In the genomic region with DNA sequence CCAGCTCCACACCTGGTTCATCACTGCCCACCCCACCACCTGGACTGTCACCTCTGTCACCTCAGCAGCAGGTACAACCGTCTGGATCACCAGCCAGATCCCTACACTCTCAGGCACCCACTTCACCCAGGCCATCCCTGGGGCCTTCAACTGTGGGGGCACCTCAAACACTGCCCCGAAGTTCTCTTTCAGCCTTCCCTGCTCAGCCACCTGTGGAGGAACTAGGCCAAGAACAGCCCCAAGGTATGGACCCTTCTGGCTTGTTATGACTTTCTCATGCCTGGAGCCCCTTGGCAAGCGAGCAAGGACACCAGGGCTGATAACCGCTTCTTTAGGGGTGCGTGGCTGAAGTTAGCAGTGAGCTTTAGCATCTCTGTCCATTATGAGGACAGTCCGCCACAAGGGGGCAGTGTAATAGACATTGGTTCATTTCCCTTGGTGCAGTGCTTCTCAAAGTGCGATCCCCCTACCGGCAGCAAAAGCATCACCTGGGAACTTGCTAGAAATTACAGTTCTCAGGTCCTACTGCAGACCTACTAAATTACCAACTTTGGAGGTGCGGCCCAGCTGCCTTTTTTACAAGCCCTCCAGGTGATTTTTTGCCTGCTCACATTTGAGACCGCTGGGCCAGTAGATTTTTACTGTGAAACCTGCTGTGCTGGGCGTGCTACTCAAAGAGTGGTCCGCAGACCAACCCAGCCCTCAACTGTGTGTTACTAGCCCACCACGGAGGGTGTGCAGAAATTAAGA, we compare ENCODE assay signal across 1 cellular context.
TF ChIP-seq lines count a peak whose summit lies in the region.

No MANE protein-coding gene starts in this region.

TF ChIP-seq in HepG2, 621 proteins besides CTCF, POLR2A, EP300 and RAD21 (continued from another document and continues in another):
- TF ChIP-seq, protein P1, sequence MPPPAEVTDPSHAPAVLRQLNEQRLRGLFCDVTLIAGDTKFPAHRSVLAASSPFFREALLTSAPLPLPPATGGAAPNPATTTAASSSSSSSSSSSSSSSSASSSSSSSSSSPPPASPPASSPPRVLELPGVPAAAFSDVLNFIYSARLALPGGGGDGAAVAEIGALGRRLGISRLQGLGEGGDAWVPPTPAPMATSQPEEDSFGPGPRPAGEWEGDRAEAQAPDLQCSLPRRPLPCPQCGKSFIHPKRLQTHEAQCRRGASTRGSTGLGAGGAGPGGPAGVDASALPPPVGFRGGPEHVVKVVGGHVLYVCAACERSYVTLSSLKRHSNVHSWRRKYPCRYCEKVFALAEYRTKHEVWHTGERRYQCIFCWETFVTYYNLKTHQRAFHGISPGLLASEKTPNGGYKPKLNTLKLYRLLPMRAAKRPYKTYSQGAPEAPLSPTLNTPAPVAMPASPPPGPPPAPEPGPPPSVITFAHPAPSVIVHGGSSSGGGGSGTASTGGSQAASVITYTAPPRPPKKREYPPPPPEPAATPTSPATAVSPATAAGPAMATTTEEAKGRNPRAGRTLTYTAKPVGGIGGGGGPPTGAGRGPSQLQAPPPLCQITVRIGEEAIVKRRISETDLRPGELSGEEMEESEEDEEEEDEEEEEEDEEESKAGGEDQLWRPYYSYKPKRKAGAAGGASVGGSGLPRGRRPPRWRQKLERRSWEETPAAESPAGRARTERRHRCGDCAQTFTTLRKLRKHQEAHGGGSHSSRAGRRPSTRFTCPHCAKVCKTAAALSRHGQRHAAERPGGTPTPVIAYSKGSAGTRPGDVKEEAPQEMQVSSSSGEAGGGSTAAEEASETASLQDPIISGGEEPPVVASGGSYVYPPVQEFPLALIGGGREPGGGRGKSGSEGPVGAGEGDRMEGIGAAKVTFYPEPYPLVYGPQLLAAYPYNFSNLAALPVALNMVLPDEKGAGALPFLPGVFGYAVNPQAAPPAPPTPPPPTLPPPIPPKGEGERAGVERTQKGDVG (CRISPR knock-in tag; IDR thresholded peaks at IDR 0.05; ENCODE audit: borderline replicate concordance) = no peak
- TF ChIP-seq SSRP1 (CRISPR knock-in tag; IDR thresholded peaks at IDR 0.05) (peak; percentile 70; the same call in 1 of the 2 replicates), ZNF678 (CRISPR knock-in tag; IDR thresholded peaks at IDR 0.05) (no peak), SCMH1 (CRISPR knock-in tag; IDR thresholded peaks at IDR 0.05; ENCODE audit: borderline replicate concordance) (no peak), ZNF251 (CRISPR knock-in tag; IDR thresholded peaks at IDR 0.05) (no peak), SMAD3 (CRISPR knock-in tag; IDR thresholded peaks at IDR 0.05) (peak; percentile 93; the same call in 1 of the 2 replicates), ZNF432 (CRISPR knock-in tag; IDR thresholded peaks at IDR 0.05; ENCODE audit: borderline replicate concordance) (no peak), ZNF614 (CRISPR knock-in tag; IDR thresholded peaks at IDR 0.05; ENCODE audit: borderline replicate concordance) (peak; percentile 55; the same call in 1 of the 2 replicates), ZNF382 (CRISPR knock-in tag; IDR thresholded peaks at IDR 0.05; ENCODE audit: borderline replicate concordance) (no peak), REXO4 (CRISPR knock-in tag; IDR thresholded peaks at IDR 0.05; ENCODE audit: borderline replicate concordance) (no peak), NONO (IDR thresholded peaks at IDR 0.05) (no peak), NONO (CRISPR knock-in tag; conservative IDR thresholded peaks at IDR 0.05) (0 out of 2 replicates have a peak, but pooled peaks have one; percentile 21), CCDC6 (CRISPR knock-in tag; IDR thresholded peaks at IDR 0.05) (no peak), TOE1 (CRISPR knock-in tag; IDR thresholded peaks at IDR 0.05) (no peak), SIX4 (CRISPR knock-in tag; IDR thresholded peaks at IDR 0.05) (no peak), IRF2 (CRISPR knock-in tag; IDR thresholded peaks at IDR 0.05) (peak; percentile 45; the same call in 1 of the 2 replicates), SRSF9 (IDR thresholded peaks at IDR 0.05; ENCODE audit: borderline replicate concordance, insufficient read depth, low read depth, low read length, poor library complexity, severe bottlenecking) (no peak), ZNF652 (CRISPR knock-in tag; IDR thresholded peaks at IDR 0.05; ENCODE audit: borderline replicate concordance, low read depth) (no peak), ZNF883 (CRISPR knock-in tag; IDR thresholded peaks at IDR 0.05; ENCODE audit: not compliant biosample characterization) (no peak)
- TF ChIP-seq, protein P2, sequence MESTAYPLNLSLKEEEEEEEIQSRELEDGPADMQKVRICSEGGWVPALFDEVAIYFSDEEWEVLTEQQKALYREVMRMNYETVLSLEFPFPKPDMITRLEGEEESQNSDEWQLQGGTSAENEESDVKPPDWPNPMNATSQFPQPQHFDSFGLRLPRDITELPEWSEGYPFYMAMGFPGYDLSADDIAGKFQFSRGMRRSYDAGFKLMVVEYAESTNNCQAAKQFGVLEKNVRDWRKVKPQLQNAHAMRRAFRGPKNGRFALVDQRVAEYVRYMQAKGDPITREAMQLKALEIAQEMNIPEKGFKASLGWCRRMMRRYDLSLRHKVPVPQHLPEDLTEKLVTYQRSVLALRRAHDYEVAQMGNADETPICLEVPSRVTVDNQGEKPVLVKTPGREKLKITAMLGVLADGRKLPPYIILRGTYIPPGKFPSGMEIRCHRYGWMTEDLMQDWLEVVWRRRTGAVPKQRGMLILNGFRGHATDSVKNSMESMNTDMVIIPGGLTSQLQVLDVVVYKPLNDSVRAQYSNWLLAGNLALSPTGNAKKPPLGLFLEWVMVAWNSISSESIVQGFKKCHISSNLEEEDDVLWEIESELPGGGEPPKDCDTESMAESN (CRISPR knock-in tag; conservative IDR thresholded peaks at IDR 0.05) = no peak
- TF ChIP-seq, protein P3, sequence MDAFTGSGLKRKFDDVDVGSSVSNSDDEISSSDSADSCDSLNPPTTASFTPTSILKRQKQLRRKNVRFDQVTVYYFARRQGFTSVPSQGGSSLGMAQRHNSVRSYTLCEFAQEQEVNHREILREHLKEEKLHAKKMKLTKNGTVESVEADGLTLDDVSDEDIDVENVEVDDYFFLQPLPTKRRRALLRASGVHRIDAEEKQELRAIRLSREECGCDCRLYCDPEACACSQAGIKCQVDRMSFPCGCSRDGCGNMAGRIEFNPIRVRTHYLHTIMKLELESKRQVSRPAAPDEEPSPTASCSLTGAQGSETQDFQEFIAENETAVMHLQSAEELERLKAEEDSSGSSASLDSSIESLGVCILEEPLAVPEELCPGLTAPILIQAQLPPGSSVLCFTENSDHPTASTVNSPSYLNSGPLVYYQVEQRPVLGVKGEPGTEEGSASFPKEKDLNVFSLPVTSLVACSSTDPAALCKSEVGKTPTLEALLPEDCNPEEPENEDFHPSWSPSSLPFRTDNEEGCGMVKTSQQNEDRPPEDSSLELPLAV (CRISPR knock-in tag; conservative IDR thresholded peaks at IDR 0.05; ENCODE audit: low read depth) = no peak
- TF ChIP-seq, protein P4, sequence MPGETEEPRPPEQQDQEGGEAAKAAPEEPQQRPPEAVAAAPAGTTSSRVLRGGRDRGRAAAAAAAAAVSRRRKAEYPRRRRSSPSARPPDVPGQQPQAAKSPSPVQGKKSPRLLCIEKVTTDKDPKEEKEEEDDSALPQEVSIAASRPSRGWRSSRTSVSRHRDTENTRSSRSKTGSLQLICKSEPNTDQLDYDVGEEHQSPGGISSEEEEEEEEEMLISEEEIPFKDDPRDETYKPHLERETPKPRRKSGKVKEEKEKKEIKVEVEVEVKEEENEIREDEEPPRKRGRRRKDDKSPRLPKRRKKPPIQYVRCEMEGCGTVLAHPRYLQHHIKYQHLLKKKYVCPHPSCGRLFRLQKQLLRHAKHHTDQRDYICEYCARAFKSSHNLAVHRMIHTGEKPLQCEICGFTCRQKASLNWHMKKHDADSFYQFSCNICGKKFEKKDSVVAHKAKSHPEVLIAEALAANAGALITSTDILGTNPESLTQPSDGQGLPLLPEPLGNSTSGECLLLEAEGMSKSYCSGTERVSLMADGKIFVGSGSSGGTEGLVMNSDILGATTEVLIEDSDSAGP (CRISPR knock-in tag; IDR thresholded peaks at IDR 0.05; ENCODE audit: borderline replicate concordance) = peak; percentile 24
- TF ChIP-seq, protein P5, sequence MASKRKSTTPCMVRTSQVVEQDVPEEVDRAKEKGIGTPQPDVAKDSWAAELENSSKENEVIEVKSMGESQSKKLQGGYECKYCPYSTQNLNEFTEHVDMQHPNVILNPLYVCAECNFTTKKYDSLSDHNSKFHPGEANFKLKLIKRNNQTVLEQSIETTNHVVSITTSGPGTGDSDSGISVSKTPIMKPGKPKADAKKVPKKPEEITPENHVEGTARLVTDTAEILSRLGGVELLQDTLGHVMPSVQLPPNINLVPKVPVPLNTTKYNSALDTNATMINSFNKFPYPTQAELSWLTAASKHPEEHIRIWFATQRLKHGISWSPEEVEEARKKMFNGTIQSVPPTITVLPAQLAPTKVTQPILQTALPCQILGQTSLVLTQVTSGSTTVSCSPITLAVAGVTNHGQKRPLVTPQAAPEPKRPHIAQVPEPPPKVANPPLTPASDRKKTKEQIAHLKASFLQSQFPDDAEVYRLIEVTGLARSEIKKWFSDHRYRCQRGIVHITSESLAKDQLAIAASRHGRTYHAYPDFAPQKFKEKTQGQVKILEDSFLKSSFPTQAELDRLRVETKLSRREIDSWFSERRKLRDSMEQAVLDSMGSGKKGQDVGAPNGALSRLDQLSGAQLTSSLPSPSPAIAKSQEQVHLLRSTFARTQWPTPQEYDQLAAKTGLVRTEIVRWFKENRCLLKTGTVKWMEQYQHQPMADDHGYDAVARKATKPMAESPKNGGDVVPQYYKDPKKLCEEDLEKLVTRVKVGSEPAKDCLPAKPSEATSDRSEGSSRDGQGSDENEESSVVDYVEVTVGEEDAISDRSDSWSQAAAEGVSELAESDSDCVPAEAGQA (IDR thresholded peaks at IDR 0.05; ENCODE audit: low read depth) = no peak
- TF ChIP-seq, protein P5 (CRISPR knock-in tag; IDR thresholded peaks at IDR 0.05; ENCODE audit: borderline replicate concordance) = no peak
- TF ChIP-seq, protein P6, sequence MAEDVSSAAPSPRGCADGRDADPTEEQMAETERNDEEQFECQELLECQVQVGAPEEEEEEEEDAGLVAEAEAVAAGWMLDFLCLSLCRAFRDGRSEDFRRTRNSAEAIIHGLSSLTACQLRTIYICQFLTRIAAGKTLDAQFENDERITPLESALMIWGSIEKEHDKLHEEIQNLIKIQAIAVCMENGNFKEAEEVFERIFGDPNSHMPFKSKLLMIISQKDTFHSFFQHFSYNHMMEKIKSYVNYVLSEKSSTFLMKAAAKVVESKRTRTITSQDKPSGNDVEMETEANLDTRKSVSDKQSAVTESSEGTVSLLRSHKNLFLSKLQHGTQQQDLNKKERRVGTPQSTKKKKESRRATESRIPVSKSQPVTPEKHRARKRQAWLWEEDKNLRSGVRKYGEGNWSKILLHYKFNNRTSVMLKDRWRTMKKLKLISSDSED (CRISPR knock-in tag; IDR thresholded peaks at IDR 0.05) = no peak
- TF ChIP-seq, protein P7, sequence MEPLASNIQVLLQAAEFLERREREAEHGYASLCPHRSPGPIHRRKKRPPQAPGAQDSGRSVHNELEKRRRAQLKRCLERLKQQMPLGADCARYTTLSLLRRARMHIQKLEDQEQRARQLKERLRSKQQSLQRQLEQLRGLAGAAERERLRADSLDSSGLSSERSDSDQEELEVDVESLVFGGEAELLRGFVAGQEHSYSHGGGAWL (CRISPR knock-in tag; IDR thresholded peaks at IDR 0.05) = no peak; the same call in 1 of the 2 replicates
- TF ChIP-seq, protein P8, sequence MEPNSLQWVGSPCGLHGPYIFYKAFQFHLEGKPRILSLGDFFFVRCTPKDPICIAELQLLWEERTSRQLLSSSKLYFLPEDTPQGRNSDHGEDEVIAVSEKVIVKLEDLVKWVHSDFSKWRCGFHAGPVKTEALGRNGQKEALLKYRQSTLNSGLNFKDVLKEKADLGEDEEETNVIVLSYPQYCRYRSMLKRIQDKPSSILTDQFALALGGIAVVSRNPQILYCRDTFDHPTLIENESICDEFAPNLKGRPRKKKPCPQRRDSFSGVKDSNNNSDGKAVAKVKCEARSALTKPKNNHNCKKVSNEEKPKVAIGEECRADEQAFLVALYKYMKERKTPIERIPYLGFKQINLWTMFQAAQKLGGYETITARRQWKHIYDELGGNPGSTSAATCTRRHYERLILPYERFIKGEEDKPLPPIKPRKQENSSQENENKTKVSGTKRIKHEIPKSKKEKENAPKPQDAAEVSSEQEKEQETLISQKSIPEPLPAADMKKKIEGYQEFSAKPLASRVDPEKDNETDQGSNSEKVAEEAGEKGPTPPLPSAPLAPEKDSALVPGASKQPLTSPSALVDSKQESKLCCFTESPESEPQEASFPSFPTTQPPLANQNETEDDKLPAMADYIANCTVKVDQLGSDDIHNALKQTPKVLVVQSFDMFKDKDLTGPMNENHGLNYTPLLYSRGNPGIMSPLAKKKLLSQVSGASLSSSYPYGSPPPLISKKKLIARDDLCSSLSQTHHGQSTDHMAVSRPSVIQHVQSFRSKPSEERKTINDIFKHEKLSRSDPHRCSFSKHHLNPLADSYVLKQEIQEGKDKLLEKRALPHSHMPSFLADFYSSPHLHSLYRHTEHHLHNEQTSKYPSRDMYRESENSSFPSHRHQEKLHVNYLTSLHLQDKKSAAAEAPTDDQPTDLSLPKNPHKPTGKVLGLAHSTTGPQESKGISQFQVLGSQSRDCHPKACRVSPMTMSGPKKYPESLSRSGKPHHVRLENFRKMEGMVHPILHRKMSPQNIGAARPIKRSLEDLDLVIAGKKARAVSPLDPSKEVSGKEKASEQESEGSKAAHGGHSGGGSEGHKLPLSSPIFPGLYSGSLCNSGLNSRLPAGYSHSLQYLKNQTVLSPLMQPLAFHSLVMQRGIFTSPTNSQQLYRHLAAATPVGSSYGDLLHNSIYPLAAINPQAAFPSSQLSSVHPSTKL (CRISPR knock-in tag; IDR thresholded peaks at IDR 0.05) = peak; percentile 53; the same call in 1 of the 2 replicates
- TF ChIP-seq, protein P9, sequence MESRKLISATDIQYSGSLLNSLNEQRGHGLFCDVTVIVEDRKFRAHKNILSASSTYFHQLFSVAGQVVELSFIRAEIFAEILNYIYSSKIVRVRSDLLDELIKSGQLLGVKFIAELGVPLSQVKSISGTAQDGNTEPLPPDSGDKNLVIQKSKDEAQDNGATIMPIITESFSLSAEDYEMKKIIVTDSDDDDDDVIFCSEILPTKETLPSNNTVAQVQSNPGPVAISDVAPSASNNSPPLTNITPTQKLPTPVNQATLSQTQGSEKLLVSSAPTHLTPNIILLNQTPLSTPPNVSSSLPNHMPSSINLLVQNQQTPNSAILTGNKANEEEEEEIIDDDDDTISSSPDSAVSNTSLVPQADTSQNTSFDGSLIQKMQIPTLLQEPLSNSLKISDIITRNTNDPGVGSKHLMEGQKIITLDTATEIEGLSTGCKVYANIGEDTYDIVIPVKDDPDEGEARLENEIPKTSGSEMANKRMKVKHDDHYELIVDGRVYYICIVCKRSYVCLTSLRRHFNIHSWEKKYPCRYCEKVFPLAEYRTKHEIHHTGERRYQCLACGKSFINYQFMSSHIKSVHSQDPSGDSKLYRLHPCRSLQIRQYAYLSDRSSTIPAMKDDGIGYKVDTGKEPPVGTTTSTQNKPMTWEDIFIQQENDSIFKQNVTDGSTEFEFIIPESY (CRISPR knock-in tag; IDR thresholded peaks at IDR 0.05) = peak; percentile 57; the same call in 1 of the 2 replicates
